ENCODE assay signal across 8 cellular contexts in genomic region chr16:57284952-57285263, GRCh38. TPM values are rescaled to one million over a fixed set of nuclear protein-coding genes. Genes with fewer than 3 reads are reported as not detected.
DNase-seq lines count a peak whose midpoint lies in the region; ATAC-seq and TF ChIP-seq lines count a peak whose summit lies in the region.

No MANE protein-coding gene starts in this region.

- TF ChIP-seq CTCF in OCI-LY1 (IDR thresholded peaks at IDR 0.05; ENCODE audit: low read length) (no peak), endothelial cell (IDR thresholded peaks at IDR 0.05; ENCODE audit: unreplicated experiment) (no peak), neural progenitor cell (IDR thresholded peaks at IDR 0.05) (no peak)

- H3K27ac ChIP-seq in BLaER1 treated with 17β-estradiol and CSF1 and Interleukin-3, amounts not matched to agents 10 nM and 100 nM = peak overlapping the region in 7 of 11 experiments; percentile 13 to 60 (median 32); a peak in 12 of 22 replicates
- H3K27ac ChIP-seq in OCI-LY1 (ENCODE audit: low read depth, low read length, poor library complexity, severe bottlenecking) = no peak overlapping the region
- H3K27ac ChIP-seq in neural progenitor cell = no peak overlapping the region

- DNase-seq in endothelial cell (ENCODE audit: low spot score) (no peak), neural progenitor cell (ENCODE audit: low spot score) (no peak), NCI-H345 treated with DMSO at 0.1 percent for 48 hours (lab: John Stamatoyannopoulos, UW; ENCODE audit: unreplicated experiment) (no peak), middle frontal gyrus (ENCODE audit: extremely low spot score, low spot score) (no peak)

- H3K9me3 ChIP-seq in BLaER1 treated with 17β-estradiol and CSF1 and Interleukin-3, amounts not matched to agents 10 nM and 100 nM (replicated peaks in 1 of 11) = no peaks in the 10 kb centered on the region
- no peaks in the 10 kb centered on the region for H3K9me3 ChIP-seq in OCI-LY1 (ENCODE audit: low read length)
- H3K9me3 ChIP-seq in neural progenitor cell (ENCODE audit: low read depth) = no peaks in the 10 kb centered on the region

- H3K36me3 ChIP-seq in BLaER1 treated with 17β-estradiol and CSF1 and Interleukin-3, amounts not matched to agents 10 nM and 100 nM = no peaks in the 10 kb centered on the region
- H3K36me3 ChIP-seq in OCI-LY1 (ENCODE audit: insufficient read depth, low read length) = no peaks in the 10 kb centered on the region
- no peaks in the 10 kb centered on the region for H3K36me3 ChIP-seq in neural progenitor cell

- no peaks in the 10 kb centered on the region for H3K79me2 ChIP-seq in OCI-LY1 (ENCODE audit: insufficient read depth, low read length)
- H3K79me2 ChIP-seq in neural progenitor cell (ENCODE audit: low read depth) = no peaks in the 10 kb centered on the region

- H3K4me2 ChIP-seq in BLaER1 treated with 17β-estradiol and CSF1 and Interleukin-3, amounts not matched to agents 10 nM and 100 nM = peak overlapping the region; percentile 84 to 99 (median 95)
- H3K4me2 ChIP-seq in OCI-LY1 (ENCODE audit: low read length) (peak overlapping the region; percentile 69), neural progenitor cell (peak overlapping the region; percentile 81)

- H3K4me1 Mint-ChIP-seq in endothelial cell (ENCODE audit: unreplicated experiment) (peaks cover 3% of the 10 kb centered on the region), neural progenitor cell (peaks cover 6% of the 10 kb centered on the region)

- H3K27ac Mint-ChIP-seq in endothelial cell (ENCODE audit: unreplicated experiment) (no peak overlapping the region), neural progenitor cell (no peak overlapping the region)

- H3K36me3 Mint-ChIP-seq in endothelial cell (ENCODE audit: low read depth, unreplicated experiment) (no peaks in the 10 kb centered on the region), neural progenitor cell (no peaks in the 10 kb centered on the region)

- H3K27me3 Mint-ChIP-seq in endothelial cell (ENCODE audit: unreplicated experiment) (peaks cover 7% of the 10 kb centered on the region), neural progenitor cell (ENCODE audit: insufficient read depth, low read depth) (peaks cover 31% of the 10 kb centered on the region)

- H4K20me1 ChIP-seq in BLaER1 treated with 17β-estradiol and CSF1 and Interleukin-3, amounts not matched to agents 10 nM and 100 nM = peaks cover 0 to 7% (median 0%) of the 10 kb centered on the region in 11 experiments; a peak in 1 of 22 replicates
- no peaks in the 10 kb centered on the region for H4K20me1 ChIP-seq in OCI-LY1 (ENCODE audit: insufficient read depth, low read length)
- no peaks in the 10 kb centered on the region for H4K20me1 ChIP-seq in neural progenitor cell (ENCODE audit: low read depth)

- ATAC-seq in GM18861 (IDR thresholded peaks at IDR 0.05; ENCODE audit: unreplicated experiment) (no peak), HG03565 (IDR thresholded peaks at IDR 0.05; ENCODE audit: unreplicated experiment) (no peak)

- H3K4me3 Mint-ChIP-seq in endothelial cell (ENCODE audit: unreplicated experiment) (peak overlapping the region; percentile 65), neural progenitor cell (peak overlapping the region; percentile 79)

- no peaks in the 10 kb centered on the region for H3F3A ChIP-seq in OCI-LY1 (ENCODE audit: insufficient read depth, low read length)
- no peaks in the 10 kb centered on the region for H3F3A ChIP-seq in neural progenitor cell (ENCODE audit: low read depth)

- no peak overlapping the region for H2AFZ ChIP-seq in OCI-LY1 (ENCODE audit: low read length)
- H2AFZ ChIP-seq in neural progenitor cell (replicated peaks) = peak overlapping the region; percentile 96

- H3K9ac ChIP-seq in BLaER1 treated with 17β-estradiol and CSF1 and Interleukin-3, amounts not matched to agents 10 nM and 100 nM = peak overlapping the region; percentile 39 to 78 (median 73)
- H3K9ac ChIP-seq in OCI-LY1 (ENCODE audit: low read length) = no peak overlapping the region; the same call in 1 of the 2 replicates
- no peak overlapping the region for H3K9ac ChIP-seq in neural progenitor cell

- peaks cover 26 to 35% (median 33%) of the 10 kb centered on the region in 11 experiments for H3K27me3 ChIP-seq in BLaER1 treated with 17β-estradiol and CSF1 and Interleukin-3, amounts not matched to agents 10 nM and 100 nM
- H3K27me3 ChIP-seq in OCI-LY1 (ENCODE audit: insufficient read depth, low read length) (no peaks in the 10 kb centered on the region), neural progenitor cell (peaks cover 48% of the 10 kb centered on the region)

- peaks cover 4 to 26% (median 20%) of the 10 kb centered on the region in 10 experiments; a peak in 18 of 20 replicates for H3K4me1 ChIP-seq in BLaER1 treated with 17β-estradiol and CSF1 and Interleukin-3, amounts not matched to agents 10 nM and 100 nM
- H3K4me1 ChIP-seq in OCI-LY1 (ENCODE audit: insufficient read depth, low read length, severe bottlenecking) = peaks cover 8% of the 10 kb centered on the region
- H3K4me1 ChIP-seq in neural progenitor cell = peaks cover 6% of the 10 kb centered on the region

- peak overlapping the region; percentile 59 to 79 (median 68) for H3K4me3 ChIP-seq in BLaER1 treated with 17β-estradiol and CSF1 and Interleukin-3, amounts not matched to agents 10 nM and 100 nM
- H3K4me3 ChIP-seq in OCI-LY1 (ENCODE audit: low read depth, low read length, poor library complexity, severe bottlenecking) = peak overlapping the region; percentile 50
- H3K4me3 ChIP-seq in neural progenitor cell = peak overlapping the region; percentile 72

- no peaks in the 10 kb centered on the region for H3K9me2 ChIP-seq in OCI-LY1 (ENCODE audit: low read depth, low read length)

- H3K9me3 Mint-ChIP-seq in endothelial cell (ENCODE audit: unreplicated experiment) (no peaks in the 10 kb centered on the region), neural progenitor cell (no peaks in the 10 kb centered on the region)

RNA-seq across cellular contexts. Expression of gene PLLP, which starts 0.4 kb away (rescaled TPM):
- total RNA-seq in endothelial cell (ENCODE audit: unreplicated experiment) = 3.3 TPM
- total RNA-seq in neural progenitor cell (ENCODE audit: low replicate concordance) = 0.86 and 1.6 TPM in 2 replicates

RNA-seq across cellular contexts. Expression of gene ARL2BP, which starts 39.8 kb away (rescaled TPM):
- total RNA-seq in endothelial cell (ENCODE audit: unreplicated experiment) (46.7 TPM), neural progenitor cell (ENCODE audit: low replicate concordance) (36.1 and 41.5 TPM in 2 replicates)

Comparison
In these comparisons a context has a peak if more than half of its experiments do, and no peak if none do; other contexts are left out.
1. H3K27ac ChIP-seq: peak in BLaER1 treated with 17β-estradiol and CSF1 and Interleukin-3, amounts not matched to agents 10 nM and 100 nM (7 of 11); none in OCI-LY1 (single experiment) and neural progenitor cell (single experiment).
2. H3K9ac ChIP-seq: peak in BLaER1 treated with 17β-estradiol and CSF1 and Interleukin-3, amounts not matched to agents 10 nM and 100 nM (11 of 11); none in OCI-LY1 (single experiment) and neural progenitor cell (single experiment).
3. Peak in every context shown above with its lines, with median percentiles within 50 percentile points of each other: H3K4me2 ChIP-seq and H3K4me3 ChIP-seq.